ENCODE assay signal across 8 cellular contexts in the genomic region with DNA sequence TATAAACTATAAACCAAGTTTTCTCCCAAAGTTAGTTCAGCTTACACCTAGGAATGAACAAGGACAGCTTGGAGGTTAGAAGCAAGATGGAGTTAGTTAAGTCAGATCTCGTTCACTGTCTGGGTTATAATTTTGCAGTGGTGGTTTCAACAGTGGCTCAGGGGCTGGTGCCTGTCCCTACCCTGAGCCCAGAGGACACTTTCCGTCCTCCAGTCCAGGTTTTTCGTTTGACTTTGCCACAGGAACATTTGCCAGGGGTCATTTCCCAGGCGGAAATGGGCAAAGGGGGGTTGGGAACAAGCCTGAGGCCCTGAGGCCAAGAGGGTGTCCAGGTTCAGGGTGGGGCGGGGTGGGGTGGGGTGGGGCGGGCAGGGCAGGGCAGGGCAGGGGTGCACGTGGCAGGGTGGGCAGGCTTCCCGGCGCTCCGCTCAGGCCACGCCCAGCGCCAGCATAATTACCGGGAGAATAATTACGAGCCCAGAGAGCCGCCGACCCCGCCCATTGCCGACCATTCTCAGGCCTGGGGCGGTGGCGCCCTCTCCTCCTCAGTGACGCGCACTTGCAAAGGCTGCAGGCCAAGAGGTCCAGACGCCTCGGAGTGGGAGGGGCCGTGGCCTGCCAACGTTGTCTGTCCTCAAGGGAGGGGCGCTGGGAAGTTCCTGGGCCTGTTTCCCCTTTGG.
DNase-seq lines count a peak whose midpoint lies in the region; ATAC-seq and TF ChIP-seq lines count a peak whose summit lies in the region.

No MANE protein-coding gene starts in this region.

- no peak overlapping the region for H2AFZ ChIP-seq in neuron (ENCODE audit: low read depth, low read length)

- no peaks in the 10 kb centered on the region for H3K9me3 ChIP-seq in BLaER1 treated with 17β-estradiol and CSF1 and Interleukin-3, amounts not matched to agents 10 nM and 100 nM (replicated peaks in 1 of 11)
- H3K9me3 ChIP-seq in neuron (ENCODE audit: low read length) = peaks cover 2% of the 10 kb centered on the region

- peak overlapping the region; percentile 62 to 89 (median 87) for H3K4me2 ChIP-seq in BLaER1 treated with 17β-estradiol and CSF1 and Interleukin-3, amounts not matched to agents 10 nM and 100 nM

- H3K9ac ChIP-seq in BLaER1 treated with 17β-estradiol and CSF1 and Interleukin-3, amounts not matched to agents 10 nM and 100 nM = peak overlapping the region in 3 of 11 experiments; percentile 9 to 36 (median 23); a peak in 4 of 22 replicates

- H3K36me3 ChIP-seq in BLaER1 treated with 17β-estradiol and CSF1 and Interleukin-3, amounts not matched to agents 10 nM and 100 nM = no peaks in the 10 kb centered on the region
- H3K36me3 ChIP-seq in neuron (ENCODE audit: insufficient read depth, low read length) = no peaks in the 10 kb centered on the region

- peak overlapping the region in 1 of 10 experiments; percentile 42; a peak in 1 of 20 replicates for H3K4me3 ChIP-seq in BLaER1 treated with 17β-estradiol and CSF1 and Interleukin-3, amounts not matched to agents 10 nM and 100 nM
- H3K4me3 ChIP-seq in foreskin fibroblast (ENCODE audit: low read depth in 1 of 2, low read length in 2 of 2) = peak overlapping the region in 1 of 2 donors; percentile 10
- H3K4me3 ChIP-seq in neuron (ENCODE audit: low read length) = peak overlapping the region; percentile 14

- no peak for TF ChIP-seq CTCF in foreskin fibroblast (IDR thresholded peaks at IDR 0.05; ENCODE audit: low read depth, low read length)

- H3K4me1 ChIP-seq in BLaER1 treated with 17β-estradiol and CSF1 and Interleukin-3, amounts not matched to agents 10 nM and 100 nM = peaks cover 42 to 79% (median 61%) of the 10 kb centered on the region in 10 experiments
- peaks cover 11% of the 10 kb centered on the region for H3K4me1 ChIP-seq in neuron (ENCODE audit: insufficient read depth, low read length)

- H3K27me3 ChIP-seq in BLaER1 treated with 17β-estradiol and CSF1 and Interleukin-3, amounts not matched to agents 10 nM and 100 nM = peaks cover 10 to 22% (median 10%) of the 10 kb centered on the region in 11 experiments
- peaks cover 31% of the 10 kb centered on the region for H3K27me3 ChIP-seq in neuron (ENCODE audit: insufficient read depth, low read length)

- H4K20me1 ChIP-seq in BLaER1 treated with 17β-estradiol and CSF1 and Interleukin-3, amounts not matched to agents 10 nM and 100 nM = peaks cover 0 to 4% (median 0%) of the 10 kb centered on the region in 11 experiments; a peak in 1 of 22 replicates

- ATAC-seq in GM19324 (IDR thresholded peaks at IDR 0.05; ENCODE audit: low FRiP score, unreplicated experiment) (no peak), GM19452 (IDR thresholded peaks at IDR 0.05; ENCODE audit: unreplicated experiment) (no peak)

- in situ Hi-C loops in SK-MEL-5 (cut with HindIII; ENCODE audit: low pct_unique_long_range_greater_than_20kb, low sequenced_read_pairs) = no loop called here

- DNase-seq in HuH-7.5 (ENCODE audit: low spot score) = peak; percentile 63
- DNase-seq in SK-MEL-5 (ENCODE audit: low read depth, low spot score) = peak; percentile 63
- peak; percentile 79 to 89 for DNase-seq in foreskin fibroblast
- DNase-seq in glomerular visceral epithelial cell (ENCODE audit: extremely low spot score) = no peak

- peak overlapping the region in 5 of 11 experiments; percentile 16 to 52 (median 30); a peak in 4 of 22 replicates for H3K27ac ChIP-seq in BLaER1 treated with 17β-estradiol and CSF1 and Interleukin-3, amounts not matched to agents 10 nM and 100 nM
